27 cellular contexts compared by ENCODE assay signal in genomic region chr12:132289356-132290202, GRCh38. TPM values are rescaled to one million over a fixed set of nuclear protein-coding genes. Genes with fewer than 3 reads are reported as not detected.
DNase-seq lines count a peak whose midpoint lies in the region; ATAC-seq and TF ChIP-seq lines count a peak whose summit lies in the region.
"Had no signal": no experiment of that assay in that cellular context is flagged by ENCODE, and none has a peak within 500 bp of the region (broad histone marks: within the 10 kb centered on the region; RNA-seq: fewer than 3 reads in every experiment).

No MANE protein-coding gene starts in this region.

- no peak for DNase-seq in HCT116 (ENCODE audit: low read depth, low spot score)
- peak; percentile 50 for DNase-seq in nephron progenitor cell
- DNase-seq in HAP-1 (ENCODE audit: low spot score in 2 of 2), result no peak
- DNase-seq in NCI-H526 treated with DMSO at 0.1 percent for 48 hours (lab: John Stamatoyannopoulos, UW), result no peak
- no peak for DNase-seq in NCI-H2196 treated with DMSO at 0.1 percent for 48 hours (lab: John Stamatoyannopoulos, UW; ENCODE audit: unreplicated experiment)
- DNase-seq: Calu3; EL; Karpas-422; mesenchymal stem cell; NCI-H187; NCI-H69; retina; RPMI8226; SK-N-SH; stimulated activated CD4-positive, alpha-beta T cell treated with anti-CD3 and anti-CD28 coated beads, Interleukin-4, amount 100 ng/mL, for 1 hour; testis; uterus had no signal

- H3K27me3 ChIP-seq in BLaER1 treated with 17β-estradiol and CSF1 and Interleukin-3, amounts not matched to agents 10 nM and 100 nM, result peaks cover 28 to 36% (median 34%) of the 10 kb centered on the region in 11 experiments
- H3K27me3 ChIP-seq in HCT116 (ENCODE audit: insufficient read depth, low read length), result 0 out of 2 replicates have a peak, but pooled peaks cover 3% of the 10 kb centered on the region
- H3K27me3 ChIP-seq in HAP-1 (ENCODE audit: low read depth), result peaks cover 3% of the 10 kb centered on the region; the same call in 1 of the 2 replicates
- H3K27me3 ChIP-seq: testis, uterus had no signal

- H4K20me1 ChIP-seq in BLaER1 treated with 17β-estradiol and CSF1 and Interleukin-3, amounts not matched to agents 10 nM and 100 nM, result peaks cover 0 to 12% (median 0%) of the 10 kb centered on the region in 11 experiments; a peak in 2 of 22 replicates
- H4K20me1 ChIP-seq in HCT116 (ENCODE audit: insufficient read depth), result no peaks in the 10 kb centered on the region

- no peak overlapping the region for H3K27ac ChIP-seq in BLaER1 treated with 17β-estradiol and CSF1 and Interleukin-3, amounts not matched to agents 10 nM and 100 nM
- H3K27ac ChIP-seq in HCT116 (ENCODE audit: low read depth, low read length), result peak overlapping the region; percentile 37; the same call in 1 of the 2 replicates
- H3K27ac ChIP-seq in angular gyrus (ENCODE audit: low read depth, low read length), result peak overlapping the region; percentile 29
- H3K27ac ChIP-seq: epithelial cell of prostate, testis, uterus, VCaP had no signal

- no TSS peak for BruUV-seq in HCT116 (replicated peaks; lab: Mats Ljungman, UMichigan)

- H3K9me2 ChIP-seq in HCT116 (ENCODE audit: insufficient read depth), result no peaks in the 10 kb centered on the region
- H3K9me2 ChIP-seq: SK-N-SH had no signal

- CTCF ChIA-PET in HCT116 (lab: Charles Lee), result no interaction called here

- H3K27ac Mint-ChIP-seq in nephron progenitor cell, result no peak overlapping the region
- H3K27ac Mint-ChIP-seq: activated naive CD8-positive, alpha-beta T cell; stimulated activated memory B cell treated with anti-CD40 and anti-IgM and Interleukin-4, amounts not matched to agents 10 μg/mL and 1 μg/mL and 100 μg/mL, for 72 hours; T-helper 2 cell treated with Interferon-gamma antibody and Interleukin-4, amounts not matched to agents 5 μg/mL and 100 μg/mL, for 36 hours had no signal

- RAD21 ChIA-PET in HCT116 (lab: Charles Lee; ENCODE audit: low non-redundant PET in 1 of 2, low total read pairs in 2 of 2, uncharacterized antibody in 2 of 2, unreplicated experiment in 2 of 2), result no interaction called here

- in situ Hi-C loops in HAP-1 (cut with MboI; ENCODE audit: low sequenced_read_pairs), result no loop called here

- H2AFZ ChIP-seq in HCT116 (ENCODE audit: low read depth, low read length, poor library complexity, severe bottlenecking), result no peak overlapping the region

- peak overlapping the region in 6 of 11 experiments; percentile 2 to 38 (median 24); a peak in 8 of 22 replicates for H3K4me2 ChIP-seq in BLaER1 treated with 17β-estradiol and CSF1 and Interleukin-3, amounts not matched to agents 10 nM and 100 nM
- peak overlapping the region; percentile 45 for H3K4me2 ChIP-seq in HCT116 (ENCODE audit: low read length)
- H3K4me2 ChIP-seq: SK-N-SH had no signal

- no peak overlapping the region for H3K4me3 ChIP-seq in BLaER1 treated with 17β-estradiol and CSF1 and Interleukin-3, amounts not matched to agents 10 nM and 100 nM
- H3K4me3 ChIP-seq in HCT116 (replicated peaks in 1 of 2; ENCODE audit: low read depth in 1 of 2, low read length in 2 of 2) (no peak overlapping the region), HAP-1 (no peak overlapping the region)
- H3K4me3 ChIP-seq: testis, uterus had no signal

- no peaks in the 10 kb centered on the region for H3K79me2 ChIP-seq in HCT116 (ENCODE audit: insufficient read depth, low read length)

- H3K9me3 Mint-ChIP-seq in nephron progenitor cell, result no peaks in the 10 kb centered on the region

- no peak overlapping the region for H3K9ac ChIP-seq in BLaER1 treated with 17β-estradiol and CSF1 and Interleukin-3, amounts not matched to agents 10 nM and 100 nM
- H3K9ac ChIP-seq in HCT116 (ENCODE audit: low read length), result no peak overlapping the region
- H3K9ac ChIP-seq: SK-N-SH had no signal

- TF ChIP-seq CTCF in HCT116 (IDR thresholded peaks at IDR 0.05 in 2 of 3, conservative IDR thresholded peaks at IDR 0.05 in 1 of 3; ENCODE audit: borderline replicate concordance in 1 of 3, insufficient read depth in 1 of 3, low read depth in 2 of 3, low read length in 2 of 3) (no peak), nephron progenitor cell (IDR thresholded peaks at IDR 0.05) (no peak)

- H3K4me1 Mint-ChIP-seq in nephron progenitor cell, result peaks cover 51% of the 10 kb centered on the region

- peaks cover 67% of the 10 kb centered on the region for H3K27me3 Mint-ChIP-seq in nephron progenitor cell (ENCODE audit: low read depth, poor library complexity)

- POLR2A ChIA-PET in HCT116 (lab: Charles Lee), result no interaction called here

- TF ChIP-seq RAD21 in HCT116 (IDR thresholded peaks at IDR 0.05; ENCODE audit: low read depth), result no peak

- no peaks in the 10 kb centered on the region for H3K36me3 ChIP-seq in BLaER1 treated with 17β-estradiol and CSF1 and Interleukin-3, amounts not matched to agents 10 nM and 100 nM
- H3K36me3 ChIP-seq in HCT116 (ENCODE audit: control insufficient read depth in 1 of 2, insufficient read depth in 2 of 2, low read length in 2 of 2) (no peaks in the 10 kb centered on the region), HAP-1 (replicated peaks) (no peaks in the 10 kb centered on the region)
- H3K36me3 ChIP-seq: uterus had no signal

- no peak overlapping the region for H3K4me3 Mint-ChIP-seq in nephron progenitor cell
- H3K4me3 Mint-ChIP-seq: activated naive CD8-positive, alpha-beta T cell; stimulated activated memory B cell treated with anti-CD40 and anti-IgM and Interleukin-4, amounts not matched to agents 10 μg/mL and 1 μg/mL and 100 μg/mL, for 72 hours; T-helper 2 cell treated with Interferon-gamma antibody and Interleukin-4, amounts not matched to agents 5 μg/mL and 100 μg/mL, for 36 hours had no signal

- H3K4me1 ChIP-seq in BLaER1 treated with 17β-estradiol and CSF1 and Interleukin-3, amounts not matched to agents 10 nM and 100 nM, result peaks cover 0 to 38% (median 28%) of the 10 kb centered on the region in 10 experiments
- H3K4me1 ChIP-seq in HCT116 (ENCODE audit: control insufficient read depth in 1 of 2, insufficient read depth in 2 of 2, low read length in 2 of 2) (peaks cover 37 to 51% of the 10 kb centered on the region in 2 experiments), HAP-1 (no peaks in the 10 kb centered on the region)
- H3K4me1 ChIP-seq: uterus had no signal

- intact Hi-C loops in HCT116 (cut with micrococcal nuclease), result loop anchor here (5.0 kb wide), 2 partner anchors 68 to 103 kb away; no protein-coding TSS in a partner anchor

- no peaks in the 10 kb centered on the region for H3K36me3 Mint-ChIP-seq in nephron progenitor cell (ENCODE audit: low read depth)
- H3K36me3 Mint-ChIP-seq: activated naive CD8-positive, alpha-beta T cell; stimulated activated memory B cell treated with anti-CD40 and anti-IgM and Interleukin-4, amounts not matched to agents 10 μg/mL and 1 μg/mL and 100 μg/mL, for 72 hours had no signal

- H3K9me3 ChIP-seq in BLaER1 treated with 17β-estradiol and CSF1 and Interleukin-3, amounts not matched to agents 10 nM and 100 nM (replicated peaks in 1 of 11), result peaks cover 0 to 20% (median 11%) of the 10 kb centered on the region in 11 experiments; a peak in 14 of 22 replicates
- H3K9me3 ChIP-seq in HCT116 (ENCODE audit: control insufficient read depth in 1 of 2, insufficient read depth in 1 of 2, low read depth in 1 of 2, low read length in 2 of 2) (peaks cover 0 to 4% of the 10 kb centered on the region in 2 experiments; a peak in 1 of 4 replicates), HAP-1 (no peaks in the 10 kb centered on the region)
- H3K9me3 ChIP-seq: SK-N-SH, testis, uterus had no signal

- TF ChIP-seq POLR2A in HCT116 (IDR thresholded peaks at IDR 0.05; ENCODE audit: borderline replicate concordance, extremely low read depth, insufficient read depth, insufficient read length), result no peak

- no peak for ATAC-seq in HCT116
- no peak for ATAC-seq in HG02642 (IDR thresholded peaks at IDR 0.05; ENCODE audit: poor library complexity, unreplicated experiment)
- ATAC-seq: stimulated activated memory B cell treated with anti-CD40 and anti-IgM and Interleukin-4, amounts not matched to agents 10 μg/mL and 1 μg/mL and 100 μg/mL, for 72 hours had no signal

TF ChIP-seq in HCT116, 20 proteins besides CTCF, POLR2A, EP300 and RAD21:
- no peak for TF ChIP-seq EZH2 (IDR thresholded peaks at IDR 0.05)

RNA-seq across cellular contexts. Expression of gene GALNT9, which starts 39.8 kb away (rescaled TPM):
- 2.6 TPM for total RNA-seq in HCT116 (2021; ENCODE audit: unreplicated experiment)
- polyA plus RNA-seq in HCT116 (2012), result 1.6 and 2.6 TPM in 2 replicates
- total RNA-seq: osteocyte had no signal
- polyA plus RNA-seq: BJ, SK-N-SH had no signal

Comparison
In these comparisons a context has a peak if more than half of its experiments do, and no peak if none do; other contexts are left out.
1. H3K27ac ChIP-seq: peak in HCT116 (single experiment) and angular gyrus (single experiment); none in BLaER1 treated with 17β-estradiol and CSF1 and Interleukin-3, amounts not matched to agents 10 nM and 100 nM (0 of 11).